In the genomic region with DNA sequence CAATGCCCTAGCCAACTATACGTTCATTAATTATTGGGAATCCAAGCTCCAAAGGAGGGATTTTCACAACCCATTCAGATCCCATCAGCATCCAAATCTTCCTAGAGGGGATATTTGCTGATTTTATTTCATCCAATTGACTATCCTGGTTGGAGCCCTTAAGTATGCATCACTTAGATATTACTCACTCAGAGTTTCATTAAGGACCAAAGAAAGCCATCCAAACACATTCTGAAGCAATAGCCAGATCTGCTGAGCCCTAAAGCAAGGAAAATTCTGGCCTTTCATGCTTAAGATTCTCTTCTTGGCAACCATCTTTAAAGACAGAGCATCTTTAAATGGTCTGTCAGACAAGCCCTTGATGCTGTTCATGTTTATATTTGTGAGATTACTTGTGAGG, we compare ENCODE assay signal across 14 cellular contexts.
DNase-seq lines count a peak whose midpoint lies in the region; ATAC-seq and TF ChIP-seq lines count a peak whose summit lies in the region.
"Had no signal": no experiment of that assay in that cellular context is flagged by ENCODE, and none has a peak within 500 bp of the region (broad histone marks: within the 10 kb centered on the region; RNA-seq: fewer than 3 reads in every experiment).

No MANE protein-coding gene starts in this region.

- H4K20me1 ChIP-seq in BLaER1 = no peaks in the 10 kb centered on the region

- H3K9ac ChIP-seq in BLaER1 = no peak overlapping the region

- peaks cover 25% of the 10 kb centered on the region for H3K4me1 ChIP-seq in BLaER1

- no peak overlapping the region for H3K27ac ChIP-seq in BLaER1

- H3K27me3 ChIP-seq in BLaER1 = no peaks in the 10 kb centered on the region
- H3K27me3 ChIP-seq: MG63 had no signal

- H3K4me2 ChIP-seq in BLaER1 = peak overlapping the region; percentile 19; the same call in 1 of the 2 replicates

- no peaks in the 10 kb centered on the region for H3K36me3 ChIP-seq in BLaER1
- H3K36me3 ChIP-seq: MG63 had no signal

- DNase-seq in fibroblast of peridontal ligament (ENCODE audit: extremely low read depth) (peak; percentile 46), stromal cell of bone marrow (ENCODE audit: low read depth) (peak; percentile 59), SW480 (ENCODE audit: low spot score) (no peak)
- DNase-seq: AML-193, COR-L47, NCI-H1092 treated with DMSO at 0.1 percent for 48 hours, NCI-H2081 treated with DMSO at 0.1 percent for 48 hours, NCI-H510A treated with DMSO at 0.1 percent for 48 hours had no signal

- peaks cover 32% of the 10 kb centered on the region for H3K9me3 ChIP-seq in BLaER1

- no peak overlapping the region for H3K4me3 ChIP-seq in BLaER1
- H3K4me3 ChIP-seq: MG63 had no signal

- ATAC-seq in SK-N-SH treated with all-trans-retinoic acid at 6 μM for 48 hours = peak; percentile 56; the same call in 2 of the 3 replicates
- no peak for ATAC-seq in GM21717 (IDR thresholded peaks at IDR 0.05; ENCODE audit: unreplicated experiment)
- no peak for ATAC-seq in HG03139 (IDR thresholded peaks at IDR 0.05; ENCODE audit: unreplicated experiment)
- ATAC-seq: HepG2 had no signal

TF ChIP-seq in SK-N-SH treated with all-trans-retinoic acid at 6 μM for 48 hours, 23 proteins besides CTCF, POLR2A, EP300 and RAD21:
- TF ChIP-seq, protein P1, sequence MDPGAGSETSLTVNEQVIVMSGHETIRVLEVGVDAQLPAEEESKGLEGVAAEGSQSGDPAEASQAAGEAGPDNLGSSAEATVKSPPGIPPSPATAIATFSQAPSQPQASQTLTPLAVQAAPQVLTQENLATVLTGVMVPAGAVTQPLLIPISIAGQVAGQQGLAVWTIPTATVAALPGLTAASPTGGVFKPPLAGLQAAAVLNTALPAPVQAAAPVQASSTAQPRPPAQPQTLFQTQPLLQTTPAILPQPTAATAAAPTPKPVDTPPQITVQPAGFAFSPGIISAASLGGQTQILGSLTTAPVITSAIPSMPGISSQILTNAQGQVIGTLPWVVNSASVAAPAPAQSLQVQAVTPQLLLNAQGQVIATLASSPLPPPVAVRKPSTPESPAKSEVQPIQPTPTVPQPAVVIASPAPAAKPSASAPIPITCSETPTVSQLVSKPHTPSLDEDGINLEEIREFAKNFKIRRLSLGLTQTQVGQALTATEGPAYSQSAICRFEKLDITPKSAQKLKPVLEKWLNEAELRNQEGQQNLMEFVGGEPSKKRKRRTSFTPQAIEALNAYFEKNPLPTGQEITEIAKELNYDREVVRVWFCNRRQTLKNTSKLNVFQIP (CRISPR knock-in tag; IDR thresholded peaks at IDR 0.05; ENCODE audit: borderline replicate concordance, low read depth) = no peak
- TF ChIP-seq ARNTL (CRISPR knock-in tag; IDR thresholded peaks at IDR 0.05; ENCODE audit: borderline replicate concordance, low read depth) (no peak), TCF4 (CRISPR knock-in tag; IDR thresholded peaks at IDR 0.05; ENCODE audit: borderline replicate concordance) (no peak), ZC3H10 (CRISPR knock-in tag; IDR thresholded peaks at IDR 0.05) (no peak), ZNF70 (CRISPR knock-in tag; IDR thresholded peaks at IDR 0.05) (no peak), CSRNP3 (CRISPR knock-in tag; IDR thresholded peaks at IDR 0.05) (no peak), ZFP3 (CRISPR knock-in tag; IDR thresholded peaks at IDR 0.05) (no peak), ZNF8 (CRISPR knock-in tag; IDR thresholded peaks at IDR 0.05) (no peak), GLIS3 (CRISPR knock-in tag; IDR thresholded peaks at IDR 0.05) (no peak), PPARA (CRISPR knock-in tag; IDR thresholded peaks at IDR 0.05; ENCODE audit: borderline replicate concordance) (no peak), CSDC2 (CRISPR knock-in tag; IDR thresholded peaks at IDR 0.05) (no peak)
